Comparison of ENCODE assay signal across 8 cellular contexts in genomic region chr1:88180449-88181108, GRCh38.
A peak's percentile ranks its signal among the peaks of the same experiment; 100 is the strongest.
DNase-seq lines count a peak whose midpoint lies in the region; ATAC-seq and TF ChIP-seq lines count a peak whose summit lies in the region.

No MANE protein-coding gene starts in this region.

- no peak for TF ChIP-seq POLR2A in body of pancreas (IDR thresholded peaks at IDR 0.05)

- H3K4me3 ChIP-seq in AG04450 (ENCODE audit: low read depth, low read length) = no peak overlapping the region
- no peak overlapping the region for H3K4me3 ChIP-seq in body of pancreas

- no peaks in the 10 kb centered on the region for H3K36me3 ChIP-seq in body of pancreas (replicated peaks in 1 of 2; ENCODE audit: insufficient read depth in 1 of 2, low read depth in 2 of 2)

- CTCF ChIA-PET in AG04450 (lab: Charles Lee) = interaction anchor here (0.5 to 4.4 kb wide), 50 partner anchors 8 to 1016 kb away, joined by 3 to 52 read pairs (median 4); no protein-coding TSS in a partner anchor

- peaks cover 15% of the 10 kb centered on the region for H3K4me1 ChIP-seq in body of pancreas

- intact Hi-C loops in body of pancreas (cut with DNase I) = loop anchor here (5.0 kb wide), 1 partner anchor 122 kb away; no protein-coding TSS in a partner anchor

- WGBS in body of pancreas, 2 donors = 26 to 31% methylated on average over 8 of the region's 8 CpGs

- H3K9me3 ChIP-seq in AG04450 (ENCODE audit: control insufficient read depth, insufficient read depth, low read length) = no peaks in the 10 kb centered on the region
- no peaks in the 10 kb centered on the region for H3K9me3 ChIP-seq in body of pancreas

- no peaks in the 10 kb centered on the region for H3K27me3 ChIP-seq in AG04450 (ENCODE audit: control insufficient read depth, insufficient read depth, low read length)
- no peaks in the 10 kb centered on the region for H3K27me3 ChIP-seq in body of pancreas

- TF ChIP-seq CTCF in AG04450 (IDR thresholded peaks at IDR 0.05; ENCODE audit: low read depth, low read length) (peak; percentile 100), body of pancreas (IDR thresholded peaks at IDR 0.05) (peak; percentile 78 to 96 (median 90))

- POLR2A ChIA-PET in AG04450 (lab: Yijun Ruan, JAX) = no interaction called here

- H3K27ac ChIP-seq in AG04450 (ENCODE audit: low read depth, low read length) (no peak overlapping the region), body of pancreas (no peak overlapping the region)

- DNase-seq in AG04450 (ENCODE audit: low read depth, low spot score) = peak; percentile 55
- peak; percentile 6 to 54 for DNase-seq in NCI-H1930 (lab: John Stamatoyannopoulos, UW)
- DNase-seq in T1000 (lab: John Stamatoyannopoulos, UW) = peak; percentile 35
- DNase-seq in body of pancreas = peak; percentile 74 to 81 (median 79)
- peak; percentile 90 for DNase-seq in inferior parietal cortex (ENCODE audit: extremely low spot score)
- DNase-seq in stimulated activated CD4-positive, alpha-beta T cell treated with anti-CD3 and anti-CD28 coated beads, Interleukin-15, amount 100 ng/mL, for 48 hours (ENCODE audit: low read depth in 2 of 2) = peak; percentile 17 to 33

- ATAC-seq in GM18858 (IDR thresholded peaks at IDR 0.05; ENCODE audit: unreplicated experiment) (peak; percentile 98), HG03039 (IDR thresholded peaks at IDR 0.05; ENCODE audit: unreplicated experiment) (peak; percentile 98), body of pancreas (peak; percentile 88)

Comparison
In these comparisons a context has a peak if more than half of its experiments do, and no peak if none do; other contexts are left out.
1. DNase-seq: peak in every context shown above with its lines; median percentile 90 in inferior parietal cortex; 79 in body of pancreas; 55 in AG04450; 35 in T1000; 30 in NCI-H1930; 25 in stimulated activated CD4-positive, alpha-beta T cell treated with anti-CD3 and anti-CD28 coated beads, Interleukin-15, amount 100 ng/mL, for 48 hours.